6 cellular contexts compared by ENCODE assay signal in the genomic region with DNA sequence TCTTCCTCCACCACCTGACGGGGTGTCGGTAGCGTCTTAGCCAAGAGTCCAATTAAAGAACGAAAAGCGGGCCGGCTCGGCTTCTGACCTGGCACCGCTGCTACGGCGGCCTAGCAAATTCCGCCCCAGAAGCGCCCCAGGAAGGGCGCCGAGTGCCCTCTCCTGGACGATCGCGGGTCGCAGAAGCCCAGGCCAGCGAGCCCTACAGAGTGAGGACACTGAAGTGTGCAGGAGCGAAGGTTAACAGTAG. TPM values are rescaled to one million over a fixed set of nuclear protein-coding genes. Genes with fewer than 3 reads are reported as not detected.
A peak's percentile ranks its signal among the peaks of the same experiment; 100 is the strongest.
DNase-seq lines count a peak whose midpoint lies in the region; ATAC-seq and TF ChIP-seq lines count a peak whose summit lies in the region.

No MANE protein-coding gene starts in this region.

- H3K9me3 ChIP-seq in HUES48 (ENCODE audit: control insufficient read depth, insufficient read depth, low read length) (no peaks in the 10 kb centered on the region), skeletal muscle tissue (ENCODE audit: control insufficient read depth in 3 of 3, low read length in 3 of 3) (no peaks in the 10 kb centered on the region)

- H3K27ac ChIP-seq in HUES48 (ENCODE audit: low read depth, low read length) (peak overlapping the region; percentile 98), skeletal muscle tissue (ENCODE audit: low read depth, low read length) (peak overlapping the region; percentile 72)

- peak; percentile 31 for DNase-seq in epithelial cell of proximal tubule (ENCODE audit: low read depth)
- no peak for DNase-seq in mucosa of gallbladder (ENCODE audit: low spot score)

- peak; percentile 19 for ATAC-seq in GM18502 (IDR thresholded peaks at IDR 0.05; ENCODE audit: poor library complexity, unreplicated experiment)
- ATAC-seq in GM19467 (IDR thresholded peaks at IDR 0.05; ENCODE audit: unreplicated experiment), result no peak

- H3K4me3 ChIP-seq in HUES48 (ENCODE audit: low read depth, low read length), result peak overlapping the region; percentile 81
- H3K4me3 ChIP-seq in epithelial cell of proximal tubule (ENCODE audit: low read depth, low read length), result peak overlapping the region; percentile 78
- peak overlapping the region; percentile 82 to 95 (median 93) for H3K4me3 ChIP-seq in skeletal muscle tissue (ENCODE audit: low read length in 3 of 3)

- H3K4me1 ChIP-seq in HUES48 (ENCODE audit: control insufficient read depth, insufficient read depth, low read length), result peaks cover 24% of the 10 kb centered on the region
- H3K4me1 ChIP-seq in skeletal muscle tissue (ENCODE audit: control insufficient read depth in 3 of 3, insufficient read depth in 3 of 3, low read length in 3 of 3), result peaks cover 26 to 38% (median 26%) of the 10 kb centered on the region in 3 donors

- no peak for TF ChIP-seq CTCF in epithelial cell of proximal tubule (conservative IDR thresholded peaks at IDR 0.05; ENCODE audit: low read depth, low read length)

- peaks cover 18% of the 10 kb centered on the region for H3K36me3 ChIP-seq in HUES48 (ENCODE audit: control insufficient read depth, insufficient read depth, low read length)
- peaks cover 9 to 16% (median 10%) of the 10 kb centered on the region in 3 donors for H3K36me3 ChIP-seq in skeletal muscle tissue (ENCODE audit: control insufficient read depth in 3 of 3, insufficient read depth in 3 of 3, low read length in 3 of 3)

- H3K9ac ChIP-seq in HUES48 (ENCODE audit: low read depth, low read length), result peak overlapping the region; percentile 72
- peak overlapping the region; percentile 80 to 92 (median 83) for H3K9ac ChIP-seq in skeletal muscle tissue (ENCODE audit: low read depth in 1 of 3, low read length in 3 of 3)

- H3K27me3 ChIP-seq in HUES48 (ENCODE audit: control insufficient read depth, insufficient read depth, low read length) (no peaks in the 10 kb centered on the region), skeletal muscle tissue (ENCODE audit: control insufficient read depth in 3 of 3, insufficient read depth in 3 of 3, low read length in 3 of 3) (no peaks in the 10 kb centered on the region)

RNA-seq across cellular contexts. Expression of gene KMT2B, which starts 1.1 kb away (rescaled TPM):
- 7.4 and 20.2 TPM in 2 replicates for total RNA-seq in epithelial cell of proximal tubule
- total RNA-seq in skeletal muscle tissue, result 5.7 TPM
- total RNA-seq in mucosa of gallbladder, result 45.1 TPM

RNA-seq across cellular contexts. Expression of gene ZBTB32, which starts 12.3 kb away (rescaled TPM):
- total RNA-seq in epithelial cell of proximal tubule, result not detected in 2 replicates
- not detected for total RNA-seq in skeletal muscle tissue
- 0.43 TPM for total RNA-seq in mucosa of gallbladder

RNA-seq across cellular contexts. Expression of gene IGFLR1, which starts 25.6 kb away (rescaled TPM):
- 7.9 and 15.3 TPM in 2 replicates for total RNA-seq in epithelial cell of proximal tubule
- total RNA-seq in skeletal muscle tissue, result 3.1 TPM
- total RNA-seq in mucosa of gallbladder, result 14.8 TPM

RNA-seq across cellular contexts. Expression of gene U2AF1L4, which starts 28.6 kb away (rescaled TPM):
- 5.9 and 6.5 TPM in 2 replicates for total RNA-seq in epithelial cell of proximal tubule
- 3.7 TPM for total RNA-seq in skeletal muscle tissue
- 23.9 TPM for total RNA-seq in mucosa of gallbladder

RNA-seq across cellular contexts. Expression of gene PSENEN, which starts 28.8 kb away (rescaled TPM):
- total RNA-seq in epithelial cell of proximal tubule (49.6 and 63.7 TPM in 2 replicates), skeletal muscle tissue (7.8 TPM), mucosa of gallbladder (67.9 TPM)
